Comparison of ENCODE assay signal across 21 cellular contexts in the genomic region with DNA sequence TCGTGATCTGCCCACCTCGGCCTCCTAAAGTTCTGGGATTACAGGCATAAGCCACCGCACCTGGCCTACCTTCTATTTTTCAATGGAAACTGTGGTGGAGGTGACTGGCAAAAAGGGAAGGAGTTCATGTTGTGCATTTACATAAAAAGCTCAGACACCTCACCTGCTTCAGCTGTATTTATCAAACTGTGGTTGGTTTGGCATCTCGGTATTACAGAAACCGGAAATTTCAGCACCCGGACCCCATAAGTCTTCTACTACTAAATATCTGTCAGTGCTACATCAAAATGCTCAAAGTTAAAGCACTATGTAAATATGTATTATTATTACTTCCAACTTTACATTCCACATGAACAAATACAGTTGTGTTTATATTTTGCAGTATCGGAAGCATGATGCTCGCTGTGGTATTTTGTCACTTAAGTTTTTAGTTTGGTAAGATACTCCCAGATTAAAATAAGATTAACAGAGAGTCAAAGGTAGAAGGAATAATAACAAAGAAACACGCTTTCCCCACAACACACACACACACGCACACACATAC.
"Had no signal": no experiment of that assay in that cellular context is flagged by ENCODE, and none has a peak within 500 bp of the region (broad histone marks: within the 10 kb centered on the region; RNA-seq: fewer than 3 reads in every experiment).

No MANE protein-coding gene starts in this region.

- H3K27ac ChIP-seq: adrenal gland, coronary artery, heart right ventricle, lower lobe of right lung, right atrium auricular region had no signal

- ATAC-seq: activated CD8-positive, alpha-beta memory T cell treated with anti-CD3 and anti-CD28 coated beads, Interleukin-2, amount 10 ng/mL, durations not matched to agents 7 days and 5 days; heart right ventricle; left cardiac atrium; lower lobe of right lung; stimulated activated naive CD8-positive, alpha-beta T cell treated with anti-CD3 and anti-CD28 coated beads, Interleukin-15, Interleukin-2, amounts not matched to agents 100 U/mL and 50 U/mL, for 24 hours had no signal

- H3K9me3 ChIP-seq: right atrium auricular region had no signal

- DNase-seq: activated CD4-positive, alpha-beta T cell treated with anti-CD3 and anti-CD28 coated beads, Interleukin-2, amount 50 U/mL, for 48 hours; activated CD4-positive, CD25-positive, alpha-beta regulatory T cell treated with anti-CD3 and anti-CD28 coated beads, Interleukin-2, amount 50 U/mL, for 72 hours; activated CD8-positive, alpha-beta memory T cell treated with anti-CD3 and anti-CD28 coated beads, Interleukin-2, amount 10 ng/mL, durations not matched to agents 7 days and 5 days; activated T-cell treated with anti-CD3 and anti-CD28 coated beads, Interleukin-2, amount 50 U/mL, for 1 hour; adrenal gland; central memory CD4-positive, alpha-beta T cell; effector CD4-positive, alpha-beta T cell; heart right ventricle; left cardiac atrium; lower lobe of right lung; midbrain; small intestine; stimulated activated CD4-positive, alpha-beta T cell treated with anti-CD3 and anti-CD28 coated beads, Interleukin-4, amount 100 ng/mL, for 4 hours; stimulated activated CD8-positive, alpha-beta memory T cell treated with anti-CD3 and anti-CD28 coated beads, Interleukin-4, amount 100 ng/mL, for 48 hours; stimulated activated naive CD8-positive, alpha-beta T cell treated with anti-CD3 and anti-CD28 coated beads, Interleukin-15, Interleukin-2, amounts not matched to agents 100 U/mL and 50 U/mL, for 24 hours had no signal

- H3K27me3 ChIP-seq: adrenal gland, heart right ventricle, right atrium auricular region had no signal

- H3K4me3 ChIP-seq: adrenal gland, coronary artery, heart right ventricle, lower lobe of right lung, right atrium auricular region had no signal

- H3K36me3 ChIP-seq: adrenal gland, heart right ventricle, lower lobe of right lung, right atrium auricular region had no signal

- H3K4me3 Mint-ChIP-seq: activated CD8-positive, alpha-beta memory T cell treated with anti-CD3 and anti-CD28 coated beads, Interleukin-2, amount 10 ng/mL, durations not matched to agents 7 days and 5 days; activated naive CD4-positive, alpha-beta T cell treated with anti-CD3 and anti-CD28 coated beads, Interleukin-2, amount 50 U/mL, for 24 hours; type B pancreatic cell had no signal

- FAIRE-seq: frontal cortex, small intestine had no signal

- H3K27ac Mint-ChIP-seq: activated CD8-positive, alpha-beta memory T cell treated with anti-CD3 and anti-CD28 coated beads, Interleukin-2, amount 10 ng/mL, durations not matched to agents 7 days and 5 days; activated naive CD4-positive, alpha-beta T cell treated with anti-CD3 and anti-CD28 coated beads, Interleukin-2, amount 50 U/mL, for 24 hours; progenitor cell of endocrine pancreas; type B pancreatic cell had no signal

- H3K27me3 Mint-ChIP-seq: activated CD8-positive, alpha-beta memory T cell treated with anti-CD3 and anti-CD28 coated beads, Interleukin-2, amount 10 ng/mL, durations not matched to agents 7 days and 5 days; activated naive CD4-positive, alpha-beta T cell treated with anti-CD3 and anti-CD28 coated beads, Interleukin-2, amount 50 U/mL, for 24 hours; progenitor cell of endocrine pancreas; type B pancreatic cell had no signal
